In genomic region chr11:35009941-35010337, GRCh38 we compare ENCODE assay signal across 1 cellular context.
TF ChIP-seq lines count a peak whose summit lies in the region.

No MANE protein-coding gene starts in this region.

TF ChIP-seq in IMR-90, 13 proteins besides CTCF, POLR2A, EP300 and RAD21:
- TF ChIP-seq RFX5 (IDR thresholded peaks at IDR 0.05; ENCODE audit: low read depth, low read length) (no peak), RCOR1 (IDR thresholded peaks at IDR 0.05; ENCODE audit: insufficient replicate concordance, low read length) (no peak), ELK1 (IDR thresholded peaks at IDR 0.05; ENCODE audit: borderline replicate concordance, low read depth, low read length) (no peak), MXI1 (IDR thresholded peaks at IDR 0.05; ENCODE audit: borderline replicate concordance, low read depth, low read length) (no peak), BHLHE40 (IDR thresholded peaks at IDR 0.05; ENCODE audit: low read depth, low read length) (no peak), USF2 (IDR thresholded peaks at IDR 0.05; ENCODE audit: low read depth, low read length) (no peak), NFE2L2 (IDR thresholded peaks at IDR 0.05; ENCODE audit: low read depth, low read length) (no peak), SMC3 (IDR thresholded peaks at IDR 0.05; ENCODE audit: low read depth, low read length) (no peak), MAFK (IDR thresholded peaks at IDR 0.05; ENCODE audit: low read depth, low read length) (no peak), FOS (IDR thresholded peaks at IDR 0.05; ENCODE audit: low read depth, low read length) (no peak), CHD1 (IDR thresholded peaks at IDR 0.05; ENCODE audit: low read depth, low read length) (no peak), CEBPB (IDR thresholded peaks at IDR 0.05; ENCODE audit: low read depth, low read length) (no peak), MAZ (IDR thresholded peaks at IDR 0.05; ENCODE audit: borderline replicate concordance, low read depth, low read length) (no peak)
